26 cellular contexts compared by ENCODE assay signal in the genomic region with DNA sequence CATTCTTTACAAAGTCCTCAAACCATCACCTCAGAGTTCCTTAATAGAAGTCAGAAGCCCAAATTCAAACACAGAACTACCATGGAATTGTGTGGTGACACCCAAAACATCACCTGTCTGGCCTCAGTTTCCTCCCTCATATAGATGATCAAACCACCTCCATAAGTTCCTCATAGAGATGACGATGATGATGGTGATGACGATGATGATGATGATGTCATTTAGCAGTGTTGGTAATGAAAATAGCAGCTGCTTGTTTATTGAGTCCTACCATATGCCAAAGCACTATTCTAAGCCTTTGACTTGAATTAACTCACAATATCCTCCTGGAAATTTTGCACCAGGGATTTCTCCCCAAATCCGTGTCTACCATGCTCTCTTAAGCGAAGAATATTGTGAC.
A peak's percentile ranks its signal among the peaks of the same experiment; 100 is the strongest.
DNase-seq lines count a peak whose midpoint lies in the region; ATAC-seq, FAIRE-seq and TF ChIP-seq lines count a peak whose summit lies in the region.
"Had no signal": no experiment of that assay in that cellular context is flagged by ENCODE, and none has a peak within 500 bp of the region (broad histone marks: within the 10 kb centered on the region; RNA-seq: fewer than 3 reads in every experiment).

No MANE protein-coding gene starts in this region.

- H3K27ac ChIP-seq in HEK293 (ENCODE audit: extremely low read depth, low read depth, low read length) (no peak overlapping the region), endothelial cell of umbilical vein (ENCODE audit: insufficient read depth, low read depth, low read length) (no peak overlapping the region), liver (ENCODE audit: low read depth in 1 of 2, low read length in 2 of 2) (peak overlapping the region; percentile 75 to 93)
- H3K27ac ChIP-seq: A549; BLaER1 treated with 17β-estradiol and CSF1 and Interleukin-3, amounts not matched to agents 10 nM and 100 nM; C4-2B had no signal

- no peak overlapping the region for H3K9ac ChIP-seq in endothelial cell of umbilical vein (replicated peaks; ENCODE audit: extremely low read depth, insufficient read depth, low read length)
- H3K9ac ChIP-seq in liver (ENCODE audit: low read depth in 1 of 2, low read length in 2 of 2): no peak overlapping the region
- H3K9ac ChIP-seq: BLaER1 treated with 17β-estradiol and CSF1 and Interleukin-3, amounts not matched to agents 10 nM and 100 nM had no signal

- ATAC-seq in GM21360 (IDR thresholded peaks at IDR 0.05; ENCODE audit: unreplicated experiment): no peak
- ATAC-seq in left ventricle myocardium superior: no peak
- ATAC-seq: A549; CD8-positive, alpha-beta T cell; GM12878 had no signal

- H3K36me3 ChIP-seq in HEK293 (ENCODE audit: control insufficient read depth in 2 of 2, insufficient read depth in 1 of 2, low read length in 2 of 2) (no peaks in the 10 kb centered on the region), endothelial cell of umbilical vein (ENCODE audit: control insufficient read depth in 2 of 2, extremely low read depth in 1 of 2, insufficient read depth in 2 of 2, low read length in 2 of 2) (no peaks in the 10 kb centered on the region), liver (ENCODE audit: control insufficient read depth in 4 of 4, insufficient read depth in 3 of 4, low read depth in 1 of 4, low read length in 3 of 4) (no peaks in the 10 kb centered on the region)
- H3K36me3 ChIP-seq: BLaER1 treated with 17β-estradiol and CSF1 and Interleukin-3, amounts not matched to agents 10 nM and 100 nM had no signal

- POLR2A ChIA-PET in HEK293 (lab: Yijun Ruan, JAX) (no interaction called here), endothelial cell of umbilical vein (lab: Charles Lee) (no interaction called here)

- CTCF ChIA-PET in HEK293 (lab: Yijun Ruan, JAX) (no interaction called here), endothelial cell of umbilical vein (lab: Charles Lee) (no interaction called here)

- no peaks in the 10 kb centered on the region for H4K20me1 ChIP-seq in endothelial cell of umbilical vein (replicated peaks; ENCODE audit: control insufficient read depth, extremely low read depth, insufficient read depth, low read length)
- H4K20me1 ChIP-seq: BLaER1 treated with 17β-estradiol and CSF1 and Interleukin-3, amounts not matched to agents 10 nM and 100 nM had no signal

- H3K4me2 ChIP-seq in endothelial cell of umbilical vein (ENCODE audit: insufficient read depth, low read length): no peak overlapping the region
- H3K4me2 ChIP-seq: A549; BLaER1 treated with 17β-estradiol and CSF1 and Interleukin-3, amounts not matched to agents 10 nM and 100 nM had no signal

- H3K27me3 ChIP-seq in endothelial cell of umbilical vein (ENCODE audit: control insufficient read depth in 2 of 2, insufficient read depth in 2 of 2, low read length in 2 of 2) (no peaks in the 10 kb centered on the region), liver (ENCODE audit: control insufficient read depth in 4 of 4, insufficient read depth in 4 of 4, low read length in 3 of 4) (no peaks in the 10 kb centered on the region)
- H3K27me3 ChIP-seq: BLaER1 treated with 17β-estradiol and CSF1 and Interleukin-3, amounts not matched to agents 10 nM and 100 nM had no signal

- H3K79me2 ChIP-seq in endothelial cell of umbilical vein (ENCODE audit: control insufficient read depth, insufficient read depth, low read length): no peaks in the 10 kb centered on the region

- no peak overlapping the region for H2AFZ ChIP-seq in endothelial cell of umbilical vein (ENCODE audit: low read depth, low read length)

- no peaks in the 10 kb centered on the region for H3K36me3 Mint-ChIP-seq in activated T-cell treated with anti-CD3 and anti-CD28 coated beads, Interleukin-2, amount 50 U/mL, for 24 hours (ENCODE audit: low read depth)
- H3K36me3 Mint-ChIP-seq: CD8-positive, alpha-beta T cell had no signal

- intact Hi-C loops in endothelial cell of umbilical vein (cut with micrococcal nuclease) (no loop called here), left ventricle myocardium superior (cut with micrococcal nuclease) (loop anchor here (10.0 kb wide), 1 partner anchor 563 kb away; no protein-coding TSS in a partner anchor)

- H3K27me3 Mint-ChIP-seq in activated T-cell treated with anti-CD3 and anti-CD28 coated beads, Interleukin-2, amount 50 U/mL, for 24 hours: peaks cover 16% of the 10 kb centered on the region

- no TSS peak for BruUV-seq in endothelial cell of umbilical vein (replicated peaks; lab: Mats Ljungman, UMichigan)

- WGBS in liver: 97% methylated on average over 4 of the region's 4 CpGs

- H3K4me1 Mint-ChIP-seq in activated T-cell treated with anti-CD3 and anti-CD28 coated beads, Interleukin-2, amount 50 U/mL, for 24 hours (ENCODE audit: low read depth): peaks cover 4% of the 10 kb centered on the region
- H3K4me1 Mint-ChIP-seq: B cell had no signal

- no peak for TF ChIP-seq POLR2A in endothelial cell of umbilical vein (IDR thresholded peaks at IDR 0.05; ENCODE audit: low read depth, low read length)

- H3K27ac Mint-ChIP-seq in activated T-cell treated with anti-CD3 and anti-CD28 coated beads, Interleukin-2, amount 50 U/mL, for 24 hours: no peak overlapping the region
- H3K27ac Mint-ChIP-seq: B cell; CD4-positive, alpha-beta T cell; CD8-positive, alpha-beta T cell had no signal

- H3K4me1 ChIP-seq in HEK293 (ENCODE audit: control insufficient read depth, insufficient read depth, low read length) (peaks cover 6% of the 10 kb centered on the region; the same call in 1 of the 2 replicates), endothelial cell of umbilical vein (ENCODE audit: control insufficient read depth, extremely low read depth, insufficient read depth, low read length) (peaks cover 25% of the 10 kb centered on the region), liver (ENCODE audit: control insufficient read depth in 4 of 4, insufficient read depth in 4 of 4, low read length in 3 of 4) (peaks cover 14 to 47% (median 33%) of the 10 kb centered on the region in 4 donors)

- dilution Hi-C loops in endothelial cell of umbilical vein (cut with MboI; ENCODE audit: extremely low pct_ligation_motif_present, low sequenced_read_pairs): no loop called here

- H3K9me3 ChIP-seq in HEK293 (ENCODE audit: control insufficient read depth, insufficient read depth, low read depth, low read length) (no peaks in the 10 kb centered on the region), endothelial cell of umbilical vein (replicated peaks; ENCODE audit: control insufficient read depth, insufficient read depth, low read length) (no peaks in the 10 kb centered on the region), liver (ENCODE audit: control insufficient read depth in 4 of 4, low read length in 3 of 4) (no peaks in the 10 kb centered on the region)
- H3K9me3 ChIP-seq: A549; BLaER1 treated with 17β-estradiol and CSF1 and Interleukin-3, amounts not matched to agents 10 nM and 100 nM; Caco-2 had no signal

- TF ChIP-seq CTCF in HEK293 (tag by site-specific recombination; IDR thresholded peaks at IDR 0.05): no peak
- TF ChIP-seq CTCF in endothelial cell of umbilical vein (IDR thresholded peaks at IDR 0.05; ENCODE audit: extremely low read depth in 1 of 2, insufficient read depth in 1 of 2, low read depth in 1 of 2, low read length in 2 of 2): no peak
- no peak for TF ChIP-seq CTCF in liver (IDR thresholded peaks at IDR 0.05; ENCODE audit: low read depth, low read length, missing input control)

- FAIRE-seq in endothelial cell of umbilical vein (lab: Jason Lieb, UNC): no peak
- FAIRE-seq: A549, GM12878, GM12892, GM18507 had no signal

- H3K4me3 Mint-ChIP-seq in activated T-cell treated with anti-CD3 and anti-CD28 coated beads, Interleukin-2, amount 50 U/mL, for 24 hours: no peak overlapping the region
- H3K4me3 Mint-ChIP-seq: B cell; CD4-positive, alpha-beta T cell; CD8-positive, alpha-beta T cell had no signal

- H3K9me1 ChIP-seq in endothelial cell of umbilical vein (replicated peaks; ENCODE audit: control insufficient read depth, extremely low read depth, insufficient read depth, low read length): no peaks in the 10 kb centered on the region

- no peak for TF ChIP-seq RAD21 in liver (IDR thresholded peaks at IDR 0.05)

- no peak overlapping the region for H3K4me3 ChIP-seq in HEK293 (ENCODE audit: low read depth, low read length)
- H3K4me3 ChIP-seq in endothelial cell of umbilical vein (replicated peaks in 1 of 3; ENCODE audit: insufficient read depth in 1 of 3, low read depth in 1 of 3, low read length in 3 of 3): no peak overlapping the region
- H3K4me3 ChIP-seq in liver (ENCODE audit: low read depth in 1 of 3, low read length in 3 of 3): no peak overlapping the region
- H3K4me3 ChIP-seq: A549; BLaER1 treated with 17β-estradiol and CSF1 and Interleukin-3, amounts not matched to agents 10 nM and 100 nM; GM12878 had no signal

- no peaks in the 10 kb centered on the region for H3K9me3 Mint-ChIP-seq in activated T-cell treated with anti-CD3 and anti-CD28 coated beads, Interleukin-2, amount 50 U/mL, for 24 hours
- H3K9me3 Mint-ChIP-seq: CD4-positive, alpha-beta T cell; CD8-positive, alpha-beta T cell had no signal

- DNase-seq in endothelial cell of umbilical vein (ENCODE audit: low read depth, low spot score): no peak
- no peak for DNase-seq in HUDEP-2 (lab: John Stamatoyannopoulos, UW; ENCODE audit: unreplicated experiment in 76 of 76)
- no peak for DNase-seq in activated T-cell treated with anti-CD3 and anti-CD28 coated beads, Interleukin-2, amount 50 U/mL, for 24 hours
- no peak for DNase-seq in left ventricle myocardium superior
- DNase-seq: AML-193; Caco-2; Calu3; CD4-positive, alpha-beta T cell; CD8-positive, alpha-beta T cell; DMS 273 treated with DMSO at 0.1 percent for 48 hours; DMS153; DMS53; DMS79; DND-41; EL; GDM1 had no signal

TF ChIP-seq in endothelial cell of umbilical vein, 7 proteins besides CTCF, POLR2A, EP300 and RAD21:
- TF ChIP-seq MYC (IDR thresholded peaks at IDR 0.05; ENCODE audit: low read depth, low read length): no peak
- TF ChIP-seq JUN (IDR thresholded peaks at IDR 0.05; ENCODE audit: borderline replicate concordance, insufficient read depth, insufficient read length, low read depth): peak; percentile 23
- TF ChIP-seq FOS (IDR thresholded peaks at IDR 0.05; ENCODE audit: borderline replicate concordance, insufficient read depth, low read length): no peak

TF ChIP-seq in liver, 16 proteins besides CTCF, POLR2A, EP300 and RAD21 (continues in another document):
- TF ChIP-seq RXRA (IDR thresholded peaks at IDR 0.05) (no peak), GABPA (IDR thresholded peaks at IDR 0.05 in 1 of 2, conservative IDR thresholded peaks at IDR 0.05 in 1 of 2) (no peak), SP1 (IDR thresholded peaks at IDR 0.05) (no peak), YY1 (IDR thresholded peaks at IDR 0.05) (no peak), HNF4A (conservative IDR thresholded peaks at IDR 0.05) (no peak)

Comparison
In these comparisons a context has a peak if more than half of its experiments do, and no peak if none do; other contexts are left out.
1. H3K27ac ChIP-seq: peak in liver (2 of 2); none in HEK293 (single experiment) and endothelial cell of umbilical vein (single experiment).